In the genomic region with DNA sequence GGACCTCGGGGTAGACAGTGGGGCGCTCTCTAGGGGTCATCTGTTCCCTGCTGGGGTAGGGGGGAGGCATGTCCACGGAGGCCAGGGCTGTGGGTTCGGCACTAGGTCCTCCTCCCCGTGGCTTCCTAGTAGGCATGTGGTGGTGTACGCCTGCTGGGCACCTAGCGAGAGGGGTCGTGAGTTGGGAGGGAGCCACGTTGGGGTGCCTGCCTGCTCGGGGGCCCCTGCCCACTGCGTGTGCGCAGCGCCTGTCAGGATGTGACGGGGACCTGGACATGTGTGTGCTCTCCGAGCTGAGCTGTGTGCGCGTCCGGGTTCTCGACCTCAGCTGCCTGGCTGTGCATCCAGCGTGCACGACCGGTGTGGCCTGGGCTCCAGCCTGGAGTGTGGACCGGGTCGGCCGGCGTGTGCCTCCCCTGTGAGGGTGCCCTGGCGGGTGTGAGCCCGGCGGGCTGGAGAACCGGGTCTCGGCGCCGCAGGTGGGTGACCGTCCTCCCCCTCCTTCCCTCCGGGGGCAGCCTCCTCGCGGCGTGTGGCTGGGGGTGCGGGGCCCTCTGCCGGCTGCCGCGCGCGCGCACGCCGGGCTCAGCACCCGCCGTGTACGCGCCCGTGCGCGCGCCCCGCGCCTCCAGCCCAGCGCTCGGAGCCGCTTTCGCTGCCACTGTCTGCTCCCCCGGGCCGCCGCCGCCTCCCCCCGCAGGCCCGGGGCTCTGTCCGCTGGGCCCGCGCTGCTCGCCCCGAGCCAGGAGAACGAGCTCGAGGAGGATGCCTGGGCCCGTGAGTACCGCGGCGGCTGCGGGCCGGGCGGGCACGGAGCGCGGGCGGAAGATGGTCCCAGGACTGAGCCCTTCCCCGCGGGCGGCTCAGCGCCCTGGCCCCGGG, we compare ENCODE assay signal across 2 cellular contexts.
TF ChIP-seq lines count a peak whose summit lies in the region.

A gene with protein sequence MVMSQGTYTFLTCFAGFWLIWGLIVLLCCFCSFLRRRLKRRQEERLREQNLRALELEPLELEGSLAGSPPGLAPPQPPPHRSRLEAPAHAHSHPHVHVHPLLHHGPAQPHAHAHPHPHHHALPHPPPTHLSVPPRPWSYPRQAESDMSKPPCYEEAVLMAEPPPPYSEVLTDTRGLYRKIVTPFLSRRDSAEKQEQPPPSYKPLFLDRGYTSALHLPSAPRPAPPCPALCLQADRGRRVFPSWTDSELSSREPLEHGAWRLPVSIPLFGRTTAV (plus strand): TSS at position 631 of the 882 bp plus-strand sequence. CDS start 8,254 bp downstream, outside the sequence.

TF ChIP-seq in GM23338, 12 proteins besides CTCF, POLR2A, EP300 and RAD21:
- TF ChIP-seq, protein P1, sequence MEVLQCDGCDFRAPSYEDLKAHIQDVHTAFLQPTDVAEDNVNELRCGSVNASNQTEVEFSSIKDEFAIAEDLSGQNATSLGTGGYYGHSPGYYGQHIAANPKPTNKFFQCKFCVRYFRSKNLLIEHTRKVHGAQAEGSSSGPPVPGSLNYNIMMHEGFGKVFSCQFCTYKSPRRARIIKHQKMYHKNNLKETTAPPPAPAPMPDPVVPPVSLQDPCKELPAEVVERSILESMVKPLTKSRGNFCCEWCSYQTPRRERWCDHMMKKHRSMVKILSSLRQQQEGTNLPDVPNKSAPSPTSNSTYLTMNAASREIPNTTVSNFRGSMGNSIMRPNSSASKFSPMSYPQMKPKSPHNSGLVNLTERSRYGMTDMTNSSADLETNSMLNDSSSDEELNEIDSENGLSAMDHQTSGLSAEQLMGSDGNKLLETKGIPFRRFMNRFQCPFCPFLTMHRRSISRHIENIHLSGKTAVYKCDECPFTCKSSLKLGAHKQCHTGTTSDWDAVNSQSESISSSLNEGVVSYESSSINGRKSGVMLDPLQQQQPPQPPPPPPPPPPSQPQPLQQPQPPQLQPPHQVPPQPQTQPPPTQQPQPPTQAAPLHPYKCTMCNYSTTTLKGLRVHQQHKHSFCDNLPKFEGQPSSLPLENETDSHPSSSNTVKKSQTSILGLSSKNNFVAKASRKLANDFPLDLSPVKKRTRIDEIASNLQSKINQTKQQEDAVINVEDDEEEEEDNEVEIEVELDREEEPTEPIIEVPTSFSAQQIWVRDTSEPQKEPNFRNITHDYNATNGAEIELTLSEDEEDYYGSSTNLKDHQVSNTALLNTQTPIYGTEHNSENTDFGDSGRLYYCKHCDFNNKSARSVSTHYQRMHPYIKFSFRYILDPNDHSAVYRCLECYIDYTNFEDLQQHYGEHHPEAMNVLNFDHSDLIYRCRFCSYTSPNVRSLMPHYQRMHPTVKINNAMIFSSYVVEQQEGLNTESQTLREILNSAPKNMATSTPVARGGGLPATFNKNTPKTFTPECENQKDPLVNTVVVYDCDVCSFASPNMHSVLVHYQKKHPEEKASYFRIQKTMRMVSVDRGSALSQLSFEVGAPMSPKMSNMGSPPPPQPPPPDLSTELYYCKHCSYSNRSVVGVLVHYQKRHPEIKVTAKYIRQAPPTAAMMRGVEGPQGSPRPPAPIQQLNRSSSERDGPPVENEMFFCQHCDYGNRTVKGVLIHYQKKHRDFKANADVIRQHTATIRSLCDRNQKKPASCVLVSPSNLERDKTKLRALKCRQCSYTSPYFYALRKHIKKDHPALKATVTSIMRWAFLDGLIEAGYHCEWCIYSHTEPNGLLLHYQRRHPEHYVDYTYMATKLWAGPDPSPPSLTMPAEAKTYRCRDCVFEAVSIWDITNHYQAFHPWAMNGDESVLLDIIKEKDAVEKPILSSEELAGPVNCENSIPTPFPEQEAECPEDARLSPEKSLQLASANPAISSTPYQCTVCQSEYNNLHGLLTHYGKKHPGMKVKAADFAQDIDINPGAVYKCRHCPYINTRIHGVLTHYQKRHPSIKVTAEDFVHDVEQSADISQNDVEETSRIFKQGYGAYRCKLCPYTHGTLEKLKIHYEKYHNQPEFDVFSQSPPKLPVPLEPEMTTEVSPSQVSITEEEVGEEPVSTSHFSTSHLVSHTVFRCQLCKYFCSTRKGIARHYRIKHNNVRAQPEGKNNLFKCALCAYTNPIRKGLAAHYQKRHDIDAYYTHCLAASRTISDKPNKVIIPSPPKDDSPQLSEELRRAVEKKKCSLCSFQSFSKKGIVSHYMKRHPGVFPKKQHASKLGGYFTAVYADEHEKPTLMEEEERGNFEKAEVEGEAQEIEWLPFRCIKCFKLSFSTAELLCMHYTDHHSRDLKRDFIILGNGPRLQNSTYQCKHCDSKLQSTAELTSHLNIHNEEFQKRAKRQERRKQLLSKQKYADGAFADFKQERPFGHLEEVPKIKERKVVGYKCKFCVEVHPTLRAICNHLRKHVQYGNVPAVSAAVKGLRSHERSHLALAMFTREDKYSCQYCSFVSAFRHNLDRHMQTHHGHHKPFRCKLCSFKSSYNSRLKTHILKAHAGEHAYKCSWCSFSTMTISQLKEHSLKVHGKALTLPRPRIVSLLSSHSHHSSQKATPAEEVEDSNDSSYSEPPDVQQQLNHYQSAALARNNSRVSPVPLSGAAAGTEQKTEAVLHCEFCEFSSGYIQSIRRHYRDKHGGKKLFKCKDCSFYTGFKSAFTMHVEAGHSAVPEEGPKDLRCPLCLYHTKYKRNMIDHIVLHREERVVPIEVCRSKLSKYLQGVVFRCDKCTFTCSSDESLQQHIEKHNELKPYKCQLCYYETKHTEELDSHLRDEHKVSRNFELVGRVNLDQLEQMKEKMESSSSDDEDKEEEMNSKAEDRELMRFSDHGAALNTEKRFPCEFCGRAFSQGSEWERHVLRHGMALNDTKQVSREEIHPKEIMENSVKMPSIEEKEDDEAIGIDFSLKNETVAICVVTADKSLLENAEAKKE (CRISPR knock-in tag; IDR thresholded peaks at IDR 0.05), result no peak
- peak; percentile 47; the same call in 1 of the 2 replicates for TF ChIP-seq ZNF114 (CRISPR knock-in tag; IDR thresholded peaks at IDR 0.05)

TF ChIP-seq in GM12878, 131 proteins besides CTCF, POLR2A, EP300 and RAD21 (continues in another document):
- TF ChIP-seq, protein P2, sequence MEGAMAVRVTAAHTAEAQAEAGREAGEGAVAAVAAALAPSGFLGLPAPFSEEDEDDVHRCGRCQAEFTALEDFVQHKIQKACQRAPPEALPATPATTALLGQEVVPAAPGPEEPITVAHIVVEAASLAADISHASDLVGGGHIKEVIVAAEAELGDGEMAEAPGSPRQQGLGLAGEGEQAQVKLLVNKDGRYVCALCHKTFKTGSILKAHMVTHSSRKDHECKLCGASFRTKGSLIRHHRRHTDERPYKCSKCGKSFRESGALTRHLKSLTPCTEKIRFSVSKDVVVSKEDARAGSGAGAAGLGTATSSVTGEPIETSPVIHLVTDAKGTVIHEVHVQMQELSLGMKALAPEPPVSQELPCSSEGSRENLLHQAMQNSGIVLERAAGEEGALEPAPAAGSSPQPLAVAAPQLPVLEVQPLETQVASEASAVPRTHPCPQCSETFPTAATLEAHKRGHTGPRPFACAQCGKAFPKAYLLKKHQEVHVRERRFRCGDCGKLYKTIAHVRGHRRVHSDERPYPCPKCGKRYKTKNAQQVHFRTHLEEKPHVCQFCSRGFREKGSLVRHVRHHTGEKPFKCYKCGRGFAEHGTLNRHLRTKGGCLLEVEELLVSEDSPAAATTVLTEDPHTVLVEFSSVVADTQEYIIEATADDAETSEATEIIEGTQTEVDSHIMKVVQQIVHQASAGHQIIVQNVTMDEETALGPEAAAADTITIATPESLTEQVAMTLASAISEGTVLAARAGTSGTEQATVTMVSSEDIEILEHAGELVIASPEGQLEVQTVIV (IDR thresholded peaks at IDR 0.05; ENCODE audit: borderline replicate concordance, partially characterized antibody), result no peak
- peak; percentile 96 for TF ChIP-seq LARP7 (IDR thresholded peaks at IDR 0.05)
- peak; percentile 63; the same call in 1 of the 2 replicates for TF ChIP-seq HDGF (IDR thresholded peaks at IDR 0.05)
- TF ChIP-seq CBX5 (IDR thresholded peaks at IDR 0.05; ENCODE audit: low read depth), result no peak
- TF ChIP-seq, protein P3, sequence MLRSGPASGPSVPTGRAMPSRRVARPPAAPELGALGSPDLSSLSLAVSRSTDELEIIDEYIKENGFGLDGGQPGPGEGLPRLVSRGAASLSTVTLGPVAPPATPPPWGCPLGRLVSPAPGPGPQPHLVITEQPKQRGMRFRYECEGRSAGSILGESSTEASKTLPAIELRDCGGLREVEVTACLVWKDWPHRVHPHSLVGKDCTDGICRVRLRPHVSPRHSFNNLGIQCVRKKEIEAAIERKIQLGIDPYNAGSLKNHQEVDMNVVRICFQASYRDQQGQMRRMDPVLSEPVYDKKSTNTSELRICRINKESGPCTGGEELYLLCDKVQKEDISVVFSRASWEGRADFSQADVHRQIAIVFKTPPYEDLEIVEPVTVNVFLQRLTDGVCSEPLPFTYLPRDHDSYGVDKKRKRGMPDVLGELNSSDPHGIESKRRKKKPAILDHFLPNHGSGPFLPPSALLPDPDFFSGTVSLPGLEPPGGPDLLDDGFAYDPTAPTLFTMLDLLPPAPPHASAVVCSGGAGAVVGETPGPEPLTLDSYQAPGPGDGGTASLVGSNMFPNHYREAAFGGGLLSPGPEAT (IDR thresholded peaks at IDR 0.05; ENCODE audit: low read depth), result no peak
- no peak for TF ChIP-seq EGR1 (IDR thresholded peaks at IDR 0.05; ENCODE audit: borderline replicate concordance in 1 of 2, low read depth in 2 of 2, low read length in 2 of 2)
- TF ChIP-seq, protein P4, sequence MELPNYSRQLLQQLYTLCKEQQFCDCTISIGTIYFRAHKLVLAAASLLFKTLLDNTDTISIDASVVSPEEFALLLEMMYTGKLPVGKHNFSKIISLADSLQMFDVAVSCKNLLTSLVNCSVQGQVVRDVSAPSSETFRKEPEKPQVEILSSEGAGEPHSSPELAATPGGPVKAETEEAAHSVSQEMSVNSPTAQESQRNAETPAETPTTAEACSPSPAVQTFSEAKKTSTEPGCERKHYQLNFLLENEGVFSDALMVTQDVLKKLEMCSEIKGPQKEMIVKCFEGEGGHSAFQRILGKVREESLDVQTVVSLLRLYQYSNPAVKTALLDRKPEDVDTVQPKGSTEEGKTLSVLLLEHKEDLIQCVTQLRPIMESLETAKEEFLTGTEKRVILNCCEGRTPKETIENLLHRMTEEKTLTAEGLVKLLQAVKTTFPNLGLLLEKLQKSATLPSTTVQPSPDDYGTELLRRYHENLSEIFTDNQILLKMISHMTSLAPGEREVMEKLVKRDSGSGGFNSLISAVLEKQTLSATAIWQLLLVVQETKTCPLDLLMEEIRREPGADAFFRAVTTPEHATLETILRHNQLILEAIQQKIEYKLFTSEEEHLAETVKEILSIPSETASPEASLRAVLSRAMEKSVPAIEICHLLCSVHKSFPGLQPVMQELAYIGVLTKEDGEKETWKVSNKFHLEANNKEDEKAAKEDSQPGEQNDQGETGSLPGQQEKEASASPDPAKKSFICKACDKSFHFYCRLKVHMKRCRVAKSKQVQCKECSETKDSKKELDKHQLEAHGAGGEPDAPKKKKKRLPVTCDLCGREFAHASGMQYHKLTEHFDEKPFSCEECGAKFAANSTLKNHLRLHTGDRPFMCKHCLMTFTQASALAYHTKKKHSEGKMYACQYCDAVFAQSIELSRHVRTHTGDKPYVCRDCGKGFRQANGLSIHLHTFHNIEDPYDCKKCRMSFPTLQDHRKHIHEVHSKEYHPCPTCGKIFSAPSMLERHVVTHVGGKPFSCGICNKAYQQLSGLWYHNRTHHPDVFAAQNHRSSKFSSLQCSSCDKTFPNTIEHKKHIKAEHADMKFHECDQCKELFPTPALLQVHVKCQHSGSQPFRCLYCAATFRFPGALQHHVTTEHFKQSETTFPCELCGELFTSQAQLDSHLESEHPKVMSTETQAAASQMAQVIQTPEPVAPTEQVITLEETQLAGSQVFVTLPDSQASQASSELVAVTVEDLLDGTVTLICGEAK (IDR thresholded peaks at IDR 0.05; ENCODE audit: borderline replicate concordance), result no peak
- TF ChIP-seq ETV6 (conservative IDR thresholded peaks at IDR 0.05 in 1 of 2, IDR thresholded peaks at IDR 0.05 in 1 of 2; ENCODE audit: borderline replicate concordance in 1 of 2, low read depth in 1 of 2), result 0 out of 4 replicates have a peak, but pooled peaks of 1 of the 2 experiments have one; percentile 17
- TF ChIP-seq, protein P5, sequence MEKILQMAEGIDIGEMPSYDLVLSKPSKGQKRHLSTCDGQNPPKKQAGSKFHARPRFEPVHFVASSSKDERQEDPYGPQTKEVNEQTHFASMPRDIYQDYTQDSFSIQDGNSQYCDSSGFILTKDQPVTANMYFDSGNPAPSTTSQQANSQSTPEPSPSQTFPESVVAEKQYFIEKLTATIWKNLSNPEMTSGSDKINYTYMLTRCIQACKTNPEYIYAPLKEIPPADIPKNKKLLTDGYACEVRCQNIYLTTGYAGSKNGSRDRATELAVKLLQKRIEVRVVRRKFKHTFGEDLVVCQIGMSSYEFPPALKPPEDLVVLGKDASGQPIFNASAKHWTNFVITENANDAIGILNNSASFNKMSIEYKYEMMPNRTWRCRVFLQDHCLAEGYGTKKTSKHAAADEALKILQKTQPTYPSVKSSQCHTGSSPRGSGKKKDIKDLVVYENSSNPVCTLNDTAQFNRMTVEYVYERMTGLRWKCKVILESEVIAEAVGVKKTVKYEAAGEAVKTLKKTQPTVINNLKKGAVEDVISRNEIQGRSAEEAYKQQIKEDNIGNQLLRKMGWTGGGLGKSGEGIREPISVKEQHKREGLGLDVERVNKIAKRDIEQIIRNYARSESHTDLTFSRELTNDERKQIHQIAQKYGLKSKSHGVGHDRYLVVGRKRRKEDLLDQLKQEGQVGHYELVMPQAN (conservative IDR thresholded peaks at IDR 0.05), result peak; percentile 42; the same call in 1 of the 2 replicates
- TF ChIP-seq DPF2 (IDR thresholded peaks at IDR 0.05), result peak; percentile 82; the same call in 1 of the 2 replicates
- peak; percentile 37; the same call in 1 of the 2 replicates for TF ChIP-seq YY1 (IDR thresholded peaks at IDR 0.05; ENCODE audit: low read depth, low read length)
- no peak for TF ChIP-seq WRNIP1 (IDR thresholded peaks at IDR 0.05; ENCODE audit: borderline replicate concordance, low read depth, low read length)
- TF ChIP-seq, protein P6, sequence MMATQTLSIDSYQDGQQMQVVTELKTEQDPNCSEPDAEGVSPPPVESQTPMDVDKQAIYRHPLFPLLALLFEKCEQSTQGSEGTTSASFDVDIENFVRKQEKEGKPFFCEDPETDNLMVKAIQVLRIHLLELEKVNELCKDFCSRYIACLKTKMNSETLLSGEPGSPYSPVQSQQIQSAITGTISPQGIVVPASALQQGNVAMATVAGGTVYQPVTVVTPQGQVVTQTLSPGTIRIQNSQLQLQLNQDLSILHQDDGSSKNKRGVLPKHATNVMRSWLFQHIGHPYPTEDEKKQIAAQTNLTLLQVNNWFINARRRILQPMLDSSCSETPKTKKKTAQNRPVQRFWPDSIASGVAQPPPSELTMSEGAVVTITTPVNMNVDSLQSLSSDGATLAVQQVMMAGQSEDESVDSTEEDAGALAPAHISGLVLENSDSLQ (IDR thresholded peaks at IDR 0.05), result peak; percentile 36; the same call in 1 of the 2 replicates
- no peak for TF ChIP-seq SREBF2 (IDR thresholded peaks at IDR 0.05; ENCODE audit: low read length)
- peak; percentile 70; the same call in 1 of the 2 replicates for TF ChIP-seq GATAD2B (conservative IDR thresholded peaks at IDR 0.05; ENCODE audit: low read depth)
- TF ChIP-seq HCFC1 (IDR thresholded peaks at IDR 0.05; ENCODE audit: low read length), result no peak
- TF ChIP-seq FOXK2 (IDR thresholded peaks at IDR 0.05), result no peak
- no peak for TF ChIP-seq ESRRA (IDR thresholded peaks at IDR 0.05; ENCODE audit: low read length)
- TF ChIP-seq PAX5 (IDR thresholded peaks at IDR 0.05; ENCODE audit: borderline replicate concordance, low read depth, low read length), result peak; percentile 33; the same call in 1 of the 2 replicates
- TF ChIP-seq RB1 (IDR thresholded peaks at IDR 0.05; ENCODE audit: borderline replicate concordance), result peak; percentile 61; the same call in 1 of the 2 replicates
- peak; percentile 21 for TF ChIP-seq HDAC6 (IDR thresholded peaks at IDR 0.05; ENCODE audit: unreplicated experiment)
- TF ChIP-seq RBBP5 (conservative IDR thresholded peaks at IDR 0.05), result no peak
- TF ChIP-seq BHLHE40 (IDR thresholded peaks at IDR 0.05; ENCODE audit: borderline replicate concordance in 1 of 2, low read depth in 2 of 2, low read length in 1 of 2), result peak; percentile 22 to 80; a peak in 2 of 4 replicates
- TF ChIP-seq TCF12 (IDR thresholded peaks at IDR 0.05; ENCODE audit: low read depth, low read length), result peak; percentile 37; the same call in 1 of the 2 replicates
- TF ChIP-seq POU2F2 (IDR thresholded peaks at IDR 0.05; ENCODE audit: borderline replicate concordance, low read depth, low read length), result peak; percentile 44; the same call in 1 of the 3 replicates
- TF ChIP-seq BACH1 (IDR thresholded peaks at IDR 0.05; ENCODE audit: borderline replicate concordance), result peak; percentile 87
- TF ChIP-seq ATF7 (IDR thresholded peaks at IDR 0.05; ENCODE audit: low read depth), result no peak
